Comparison of ENCODE assay signal across 9 cellular contexts in genomic region chr3:129626744-129627349, GRCh38. TPM values are rescaled to one million over a fixed set of nuclear protein-coding genes. Genes with fewer than 3 reads are reported as not detected.
A peak's percentile ranks its signal among the peaks of the same experiment; 100 is the strongest.
DNase-seq lines count a peak whose midpoint lies in the region; FAIRE-seq and TF ChIP-seq lines count a peak whose summit lies in the region.
"Had no signal": no experiment of that assay in that cellular context is flagged by ENCODE, and none has a peak within 500 bp of the region (broad histone marks: within the 10 kb centered on the region; RNA-seq: fewer than 3 reads in every experiment).

No MANE protein-coding gene starts in this region.

- peak overlapping the region; percentile 92 to 96 for H3K27ac ChIP-seq in kidney (ENCODE audit: low read depth in 2 of 2, low read length in 2 of 2)

- FAIRE-seq in kidney (lab: Jason Lieb, UNC), result no peak

- intact Hi-C loops in kidney (cut with DNase I), result no loop called here

- H3K4me3 ChIP-seq in H7 (ENCODE audit: insufficient read depth, low read depth, low read length), result peak overlapping the region; percentile 74
- H3K4me3 ChIP-seq in kidney (ENCODE audit: low read length in 2 of 2), result peak overlapping the region; percentile 70 to 80

- DNase-seq in NCI-H2227 (lab: John Stamatoyannopoulos, UW; ENCODE audit: unreplicated experiment) (peak; percentile 51), NCI-H2227 treated with DMSO at 0.1 percent for 48 hours (lab: John Stamatoyannopoulos, UW) (no peak), H7 (peak; percentile 98), M059J (ENCODE audit: low read depth) (peak; percentile 93), UCSD-AML1 (lab: John Stamatoyannopoulos, UW; ENCODE audit: unreplicated experiment) (peak; percentile 88), kidney (peak; percentile 98)
- DNase-seq in central memory CD4-positive, alpha-beta T cell, result peak; percentile 25
- peak in 3 of 4 experiments; percentile 55 to 77 (median 57) for DNase-seq in stimulated activated CD4-positive, alpha-beta T cell treated with anti-CD3 and anti-CD28 coated beads, Interleukin-1b, Interleukin-23, amount 100 ng/mL, for 24 hours (ENCODE audit: low read depth in 4 of 4, low spot score in 1 of 4)
- DNase-seq: DND-41 had no signal

- peaks cover 5 to 42% of the 10 kb centered on the region in 2 donors for H3K4me1 ChIP-seq in kidney (ENCODE audit: control insufficient read depth in 1 of 2, insufficient read depth in 1 of 2, low read depth in 1 of 2, low read length in 2 of 2)

- H3K27me3 ChIP-seq in H7 (ENCODE audit: control insufficient read depth, insufficient read depth, low read length), result no peaks in the 10 kb centered on the region

- H3K36me3 ChIP-seq in H7 (replicated peaks; ENCODE audit: control insufficient read depth, insufficient read depth, low read length) (no peaks in the 10 kb centered on the region), kidney (ENCODE audit: control insufficient read depth in 1 of 2, insufficient read depth in 2 of 2, low read length in 2 of 2) (no peaks in the 10 kb centered on the region)

- no peak for TF ChIP-seq CTCF in kidney (IDR thresholded peaks at IDR 0.05; ENCODE audit: borderline replicate concordance, extremely low read depth, insufficient read depth)

- H3K9me3 ChIP-seq in kidney (ENCODE audit: control insufficient read depth in 1 of 2, low read length in 2 of 2), result no peaks in the 10 kb centered on the region

- H3K9ac ChIP-seq in kidney (ENCODE audit: low read length in 2 of 2), result peak overlapping the region; percentile 75 to 80

RNA-seq across cellular contexts. Expression of gene PLXND1, which starts 20.4 kb away (rescaled TPM):
- total RNA-seq in H7 (2014; rRNA removed; shearing (Covaris generic)), result 59.0 and 70.4 TPM in 2 replicates
- total RNA-seq in M059J (2014; rRNA removed; shearing (Covaris generic)), result 76.9 and 126 TPM in 2 replicates
- 152 TPM for total RNA-seq in kidney
- 67.0 TPM for polyA plus RNA-seq in kidney (ENCODE audit: insufficient read depth, low read depth, low replicate concordance)
